In genomic region chr7:128217030-128217805, GRCh38 we compare ENCODE assay signal across 12 cellular contexts. TPM values are rescaled to one million over a fixed set of nuclear protein-coding genes. Genes with fewer than 3 reads are reported as not detected.
DNase-seq lines count a peak whose midpoint lies in the region; ATAC-seq and TF ChIP-seq lines count a peak whose summit lies in the region.
"Had no signal": no experiment of that assay in that cellular context is flagged by ENCODE, and none has a peak within 500 bp of the region (broad histone marks: within the 10 kb centered on the region; RNA-seq: fewer than 3 reads in every experiment).

No MANE protein-coding gene starts in this region.

- intact Hi-C loops in PC-9 (cut with micrococcal nuclease; ENCODE audit: unreplicated experiment) (no loop called here), esophagus squamous epithelium (cut with DNase I) (loop anchor here (5.0 kb wide), 1 partner anchor 85 kb away; no protein-coding TSS in a partner anchor)

- CTCF ChIA-PET in PC-9 (lab: Charles Lee): no interaction called here

- POLR2A ChIA-PET in PC-9 (lab: Charles Lee; ENCODE audit: unreplicated experiment): no interaction called here

- H3K79me2 ChIP-seq in PC-9 (ENCODE audit: low read depth) (no peaks in the 10 kb centered on the region), fibroblast of lung (ENCODE audit: control insufficient read depth, insufficient read depth, low read length) (no peaks in the 10 kb centered on the region)

- no peaks in the 10 kb centered on the region for H3K9me2 ChIP-seq in PC-9 (ENCODE audit: insufficient read depth)

- no peaks in the 10 kb centered on the region for H3K27me3 ChIP-seq in PC-9 (ENCODE audit: insufficient read depth, low read depth)
- no peaks in the 10 kb centered on the region for H3K27me3 ChIP-seq in fibroblast of lung (ENCODE audit: control insufficient read depth, insufficient read depth, low read length)
- H3K27me3 ChIP-seq in neutrophil: no peaks in the 10 kb centered on the region
- peaks cover 0 to 6% (median 0%) of the 10 kb centered on the region in 4 donors for H3K27me3 ChIP-seq in esophagus squamous epithelium

- no peak for ATAC-seq in HG03457 (IDR thresholded peaks at IDR 0.05; ENCODE audit: unreplicated experiment)
- no peak for ATAC-seq in GM19455 (IDR thresholded peaks at IDR 0.05; ENCODE audit: unreplicated experiment)
- ATAC-seq: activated T-helper 17 cell treated with anti-CD3 and anti-CD28 coated beads, Interleukin-2, amount 50 U/mL, for 72 hours had no signal

- 0 out of 2 replicates have a peak overlapping the region, but pooled peaks have one; percentile 18 for H2AFZ ChIP-seq in PC-9
- H2AFZ ChIP-seq in fibroblast of lung (ENCODE audit: low read length): no peak overlapping the region

- no peak overlapping the region for H3K4me2 ChIP-seq in PC-9
- no peak overlapping the region for H3K4me2 ChIP-seq in fibroblast of lung (ENCODE audit: extremely low read depth, insufficient read depth, low read length)

- H3F3A ChIP-seq in PC-9 (ENCODE audit: insufficient read depth, low read depth): peaks cover 19% of the 10 kb centered on the region

- H3K4me1 ChIP-seq in PC-9 (replicated peaks; ENCODE audit: insufficient read depth): peaks cover 12% of the 10 kb centered on the region
- peaks cover 19% of the 10 kb centered on the region for H3K4me1 ChIP-seq in fibroblast of lung (ENCODE audit: control insufficient read depth, extremely low read depth, insufficient read depth, low read length)
- H3K4me1 ChIP-seq in neutrophil (ENCODE audit: control insufficient read depth in 1 of 2, insufficient read depth in 1 of 2, low read depth in 1 of 2, low read length in 1 of 2): peaks cover 58 to 74% of the 10 kb centered on the region in 2 experiments
- H3K4me1 ChIP-seq in esophagus squamous epithelium: peaks cover 0 to 16% (median 0%) of the 10 kb centered on the region in 3 donors

- H4K20me1 ChIP-seq in PC-9 (ENCODE audit: insufficient read depth) (no peaks in the 10 kb centered on the region), fibroblast of lung (ENCODE audit: control insufficient read depth, extremely low read depth, insufficient read depth, low read length) (no peaks in the 10 kb centered on the region)

- DNase-seq in GM03348 (ENCODE audit: low spot score): peak; percentile 87
- DNase-seq in PC-9: peak in 1 of 2 experiments; percentile 50
- DNase-seq in fibroblast of lung (ENCODE audit: low read depth in 2 of 2): peak; percentile 90 to 91
- DNase-seq in NCI-H2029 treated with DMSO at 0.1 percent for 48 hours (lab: John Stamatoyannopoulos, UW): no peak
- no peak for DNase-seq in esophagus squamous epithelium (lab: John Stamatoyannopoulos, UW)
- DNase-seq: DMS 273 treated with DMSO at 0.1 percent for 48 hours, NCI-H510A, retina had no signal

- H3K9me3 ChIP-seq in PC-9 (ENCODE audit: insufficient read depth, low read depth) (no peaks in the 10 kb centered on the region), fibroblast of lung (ENCODE audit: control insufficient read depth, insufficient read depth, low read depth, low read length) (no peaks in the 10 kb centered on the region), neutrophil (no peaks in the 10 kb centered on the region), esophagus squamous epithelium (no peaks in the 10 kb centered on the region)

- no TSS peak for BruUV-seq in PC-9 (replicated peaks; lab: Mats Ljungman, UMichigan)

- TF ChIP-seq CTCF in PC-9 (conservative IDR thresholded peaks at IDR 0.05): no peak
- TF ChIP-seq CTCF in fibroblast of lung (conservative IDR thresholded peaks at IDR 0.05 in 1 of 2, IDR thresholded peaks at IDR 0.05 in 1 of 2; ENCODE audit: low read depth in 1 of 2, low read length in 2 of 2): peak in 1 of 2 donors; percentile 6
- peak; percentile 58 for TF ChIP-seq CTCF in neutrophil (IDR thresholded peaks at IDR 0.05)
- no peak for TF ChIP-seq CTCF in esophagus squamous epithelium (IDR thresholded peaks at IDR 0.05)

- H3K9ac ChIP-seq in fibroblast of lung (ENCODE audit: insufficient read depth, low read length): no peak overlapping the region

- H3K4me3 ChIP-seq in PC-9 (no peak overlapping the region), fibroblast of lung (replicated peaks in 1 of 4; ENCODE audit: control extremely low read depth in 1 of 4, insufficient read depth in 1 of 4, low read depth in 3 of 4, low read length in 4 of 4) (no peak overlapping the region), neutrophil (ENCODE audit: low read depth in 1 of 2, low read length in 1 of 2) (peak overlapping the region; percentile 9 to 34), esophagus squamous epithelium (no peak overlapping the region)

- H3K27ac ChIP-seq in PC-9 (no peak overlapping the region), fibroblast of lung (ENCODE audit: insufficient read depth, low read length) (peak overlapping the region; percentile 55), neutrophil (peak overlapping the region; percentile 96), esophagus squamous epithelium (no peak overlapping the region)

- no peak for TF ChIP-seq POLR2A in esophagus squamous epithelium (IDR thresholded peaks at IDR 0.05)

- WGBS in esophagus squamous epithelium, 2 donors: 57 to 78% methylated on average over 7 to 12 of the region's 12 CpGs

- H3K36me3 ChIP-seq in PC-9 (ENCODE audit: low read depth): no peaks in the 10 kb centered on the region
- H3K36me3 ChIP-seq in fibroblast of lung (ENCODE audit: control insufficient read depth, insufficient read depth, low read length): no peaks in the 10 kb centered on the region
- H3K36me3 ChIP-seq in neutrophil: no peaks in the 10 kb centered on the region
- H3K36me3 ChIP-seq in esophagus squamous epithelium: no peaks in the 10 kb centered on the region

RNA-seq across cellular contexts. Expression of gene LEP, which starts 23.9 kb away (rescaled TPM):
- not detected in 2 replicates for total RNA-seq in PC-9 (2021)
- total RNA-seq in fibroblast of lung: 0.26 and 2.8 TPM in 2 replicates
- polyA plus RNA-seq in fibroblast of lung: 0.36 TPM in 1 of 2 replicates, not detected in the other
- polyA plus RNA-seq in fibroblast of lung (2012): 0.42 TPM in 1 of 2 replicates, not detected in the other
- not detected in 2 replicates for polyA minus RNA-seq in fibroblast of lung (ENCODE audit: low replicate concordance)
- total RNA-seq in esophagus squamous epithelium: not detected
- total RNA-seq: activated T-helper 17 cell treated with anti-CD3 and anti-CD28 coated beads, Interleukin-2, amount 50 U/mL, for 72 hours had no signal

Comparison
In these comparisons a context has a peak if more than half of its experiments do, and no peak if none do; other contexts are left out.
1. DNase-seq: peak in GM03348 (single experiment) and fibroblast of lung (2 of 2); none in NCI-H2029 treated with DMSO at 0.1 percent for 48 hours (single experiment) and esophagus squamous epithelium (single experiment).
2. H3K27ac ChIP-seq: peak in fibroblast of lung (single experiment) and neutrophil (single experiment); none in PC-9 (single experiment) and esophagus squamous epithelium (0 of 4).
3. H3K4me3 ChIP-seq: peak in neutrophil (2 of 2); none in PC-9 (single experiment), fibroblast of lung (0 of 4) and esophagus squamous epithelium (0 of 4).